8 cellular contexts compared by ENCODE assay signal in genomic region chrX:154443479-154443910, GRCh38. TPM values are rescaled to one million over a fixed set of nuclear protein-coding genes. Genes with fewer than 3 reads are reported as not detected.
A peak's percentile ranks its signal among the peaks of the same experiment; 100 is the strongest.
DNase-seq lines count a peak whose midpoint lies in the region; ATAC-seq and TF ChIP-seq lines count a peak whose summit lies in the region.

No MANE protein-coding gene starts in this region.

- no peaks in the 10 kb centered on the region for H3K27me3 ChIP-seq in CD4-positive, CD25-positive, alpha-beta regulatory T cell (ENCODE audit: control insufficient read depth, insufficient read depth, low read length)

- peak overlapping the region; percentile 70 to 88 (median 73) for H3K4me3 Mint-ChIP-seq in CD4-positive, CD25-positive, alpha-beta regulatory T cell
- peak overlapping the region; percentile 52 to 85 (median 79) for H3K4me3 Mint-ChIP-seq in IgD-negative memory B cell
- peak overlapping the region; percentile 71 for H3K4me3 Mint-ChIP-seq in mesothelial cell of epicardium

- no peaks in the 10 kb centered on the region for H3K9me3 ChIP-seq in CD4-positive, CD25-positive, alpha-beta regulatory T cell (ENCODE audit: control insufficient read depth in 2 of 2, low read length in 2 of 2)

- H3K27me3 Mint-ChIP-seq in CD4-positive, CD25-positive, alpha-beta regulatory T cell = no peaks in the 10 kb centered on the region
- H3K27me3 Mint-ChIP-seq in IgD-negative memory B cell (no peaks in the 10 kb centered on the region), mesothelial cell of epicardium (ENCODE audit: low read depth) (no peaks in the 10 kb centered on the region)

- DNase-seq in CD4-positive, CD25-positive, alpha-beta regulatory T cell = no peak
- DNase-seq in cardiac fibroblast (ENCODE audit: low read depth in 2 of 2) (no peak), mesothelial cell of epicardium (ENCODE audit: low spot score in 2 of 2, unreplicated experiment in 2 of 2) (no peak), inferior parietal cortex (ENCODE audit: extremely low spot score) (no peak), NCI-H774 (lab: John Stamatoyannopoulos, UW) (no peak)

- TF ChIP-seq CTCF in cardiac fibroblast (IDR thresholded peaks at IDR 0.05; ENCODE audit: low read depth, low read length) (no peak), mesothelial cell of epicardium (IDR thresholded peaks at IDR 0.05; ENCODE audit: unreplicated experiment) (no peak)

- no peak for ATAC-seq in CD4-positive, CD25-positive, alpha-beta regulatory T cell (ENCODE audit: low read depth in 2 of 2)
- no peak for ATAC-seq in HG02642 (IDR thresholded peaks at IDR 0.05; ENCODE audit: poor library complexity, unreplicated experiment)
- no peak for ATAC-seq in HG03196 (IDR thresholded peaks at IDR 0.05; ENCODE audit: unreplicated experiment)

- peaks cover 14% of the 10 kb centered on the region for H3K36me3 ChIP-seq in CD4-positive, CD25-positive, alpha-beta regulatory T cell (ENCODE audit: control insufficient read depth, insufficient read depth, low read length)

- no peaks in the 10 kb centered on the region for H3K9me3 Mint-ChIP-seq in CD4-positive, CD25-positive, alpha-beta regulatory T cell
- H3K9me3 Mint-ChIP-seq in IgD-negative memory B cell (no peaks in the 10 kb centered on the region), mesothelial cell of epicardium (no peaks in the 10 kb centered on the region)

- no peak overlapping the region for H3K4me3 ChIP-seq in CD4-positive, CD25-positive, alpha-beta regulatory T cell (ENCODE audit: low read depth, low read length)
- peak overlapping the region; percentile 26 to 33 for H3K4me3 ChIP-seq in cardiac fibroblast (replicated peaks in 1 of 2; ENCODE audit: low read depth in 2 of 2, low read length in 2 of 2)

- H3K27ac ChIP-seq in CD4-positive, CD25-positive, alpha-beta regulatory T cell (ENCODE audit: insufficient read depth, low read length, poor library complexity, severe bottlenecking) = peak overlapping the region; percentile 73

- peak overlapping the region; percentile 65 to 93 (median 83) for H3K27ac Mint-ChIP-seq in CD4-positive, CD25-positive, alpha-beta regulatory T cell
- H3K27ac Mint-ChIP-seq in IgD-negative memory B cell = peak overlapping the region; percentile 40 to 93 (median 93)
- H3K27ac Mint-ChIP-seq in mesothelial cell of epicardium = peak overlapping the region; percentile 88

- peaks cover 0 to 44% (median 10%) of the 10 kb centered on the region in 4 donors for H3K4me1 Mint-ChIP-seq in CD4-positive, CD25-positive, alpha-beta regulatory T cell
- H3K4me1 Mint-ChIP-seq in IgD-negative memory B cell (peaks cover 0 to 2% (median 0%) of the 10 kb centered on the region in 3 donors), mesothelial cell of epicardium (peaks cover 3% of the 10 kb centered on the region)

- peaks cover 44% of the 10 kb centered on the region for H3K4me1 ChIP-seq in CD4-positive, CD25-positive, alpha-beta regulatory T cell (ENCODE audit: control insufficient read depth, insufficient read depth, low read length, poor library complexity, severe bottlenecking)

- peaks cover 7% of the 10 kb centered on the region for H3K36me3 Mint-ChIP-seq in CD4-positive, CD25-positive, alpha-beta regulatory T cell
- H3K36me3 Mint-ChIP-seq in IgD-negative memory B cell (no peaks in the 10 kb centered on the region), mesothelial cell of epicardium (peaks cover 11% of the 10 kb centered on the region)

RNA-seq across cellular contexts. Expression of gene FAM50A, which starts 0.4 kb away (rescaled TPM):
- total RNA-seq in CD4-positive, CD25-positive, alpha-beta regulatory T cell = 55.1 TPM
- polyA plus RNA-seq in CD4-positive, CD25-positive, alpha-beta regulatory T cell = 10 to 100 TPM; 33.7 to 52.5 (median 38.6) TPM
- 31.3 TPM for polyA plus RNA-seq in IgD-negative memory B cell
- 52.5 to 57.6 TPM (median 54.1 TPM) in 3 replicates for total RNA-seq in mesothelial cell of epicardium

RNA-seq across cellular contexts. Expression of gene GDI1, which starts 6.5 kb away (rescaled TPM):
- 169 TPM for total RNA-seq in CD4-positive, CD25-positive, alpha-beta regulatory T cell
- polyA plus RNA-seq in CD4-positive, CD25-positive, alpha-beta regulatory T cell = 10 to 100 TPM; 33.7 to 46.3 (median 41.9) TPM
- polyA plus RNA-seq in IgD-negative memory B cell = 38.1 TPM
- 142 to 150 TPM (median 144 TPM) in 3 replicates for total RNA-seq in mesothelial cell of epicardium

RNA-seq across cellular contexts. Expression of gene PLXNA3, which starts 14.6 kb away (rescaled TPM):
- total RNA-seq in CD4-positive, CD25-positive, alpha-beta regulatory T cell = 64.6 TPM
- 1 to 10 TPM in 1 of 4 donors, under 1 TPM in 3; 0.32 to 1.8 (median 0.34) TPM for polyA plus RNA-seq in CD4-positive, CD25-positive, alpha-beta regulatory T cell
- polyA plus RNA-seq in IgD-negative memory B cell = 2.7 TPM
- 126 to 133 TPM (median 128 TPM) in 3 replicates for total RNA-seq in mesothelial cell of epicardium

RNA-seq across cellular contexts. Expression of gene ATP6AP1, which starts 15.0 kb away (rescaled TPM):
- total RNA-seq in CD4-positive, CD25-positive, alpha-beta regulatory T cell = 44.9 TPM
- polyA plus RNA-seq in CD4-positive, CD25-positive, alpha-beta regulatory T cell = 100 to 1,000 TPM; 100 to 125 (median 112) TPM
- 93.9 TPM for polyA plus RNA-seq in IgD-negative memory B cell
- total RNA-seq in mesothelial cell of epicardium = 77.6 to 78.2 TPM (median 78.2 TPM) in 3 replicates

RNA-seq across cellular contexts. Expression of gene TAFAZZIN, which starts 32.2 kb away (rescaled TPM):
- 84.2 TPM for total RNA-seq in CD4-positive, CD25-positive, alpha-beta regulatory T cell
- 10 to 100 TPM; 28.4 to 37.7 (median 34.3) TPM for polyA plus RNA-seq in CD4-positive, CD25-positive, alpha-beta regulatory T cell
- polyA plus RNA-seq in IgD-negative memory B cell = 51.3 TPM
- 36.7 to 40.8 TPM (median 40.3 TPM) in 3 replicates for total RNA-seq in mesothelial cell of epicardium
